In the genomic region with DNA sequence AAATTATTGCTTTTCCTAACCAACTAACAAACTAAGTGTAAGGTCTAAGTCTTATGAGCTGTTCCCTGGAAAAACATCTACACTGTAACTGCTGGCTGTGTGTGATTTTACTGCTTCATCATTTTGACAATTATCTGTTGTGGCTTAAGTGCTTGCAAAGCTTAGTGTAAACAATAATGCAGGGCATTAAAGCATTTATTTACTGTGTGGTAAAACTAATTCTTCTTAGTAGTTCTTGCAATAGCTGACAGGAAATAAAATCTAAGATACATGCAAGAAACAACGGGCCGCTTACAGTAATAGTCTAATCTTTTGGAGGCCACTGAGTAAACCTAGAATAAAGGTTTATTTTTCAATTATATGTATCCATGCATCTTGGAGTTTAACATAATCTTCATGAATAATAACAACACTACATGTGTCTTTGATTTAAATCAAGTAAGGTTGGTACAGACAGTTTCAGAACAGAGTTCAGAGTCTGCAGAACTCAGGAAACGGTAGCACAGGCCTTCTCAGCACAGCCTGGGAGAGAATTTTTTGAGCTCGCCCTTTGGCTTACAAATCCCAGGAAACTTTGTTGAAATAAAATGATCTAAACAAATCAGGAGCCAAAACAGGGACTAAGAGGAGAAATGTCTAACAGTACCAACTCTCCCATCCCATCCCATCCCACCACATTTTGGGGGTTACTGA, we compare ENCODE assay signal across 17 cellular contexts.
"Had no signal": no experiment of that assay in that cellular context is flagged by ENCODE, and none has a peak within 500 bp of the region (broad histone marks: within the 10 kb centered on the region; RNA-seq: fewer than 3 reads in every experiment).

No MANE protein-coding gene starts in this region.

- FAIRE-seq: small intestine had no signal

- ATAC-seq: heart right ventricle; left ventricle myocardium superior; mucosa of descending colon; psoas muscle; right cardiac atrium; stimulated activated naive CD8-positive, alpha-beta T cell treated with anti-CD3 and anti-CD28 coated beads, Interleukin-15, amount 100 ng/mL, for 72 hours had no signal

- H3K36me3 ChIP-seq: cardiac muscle cell, heart right ventricle, suprapubic skin had no signal

- DNase-seq: activated CD4-positive, alpha-beta T cell treated with anti-CD3 and anti-CD28 coated beads, Interleukin-2, amount 50 U/mL, for 4 hours; activated naive CD8-positive, alpha-beta T cell treated with anti-CD3 and anti-CD28 coated beads for 36 hours; amygdala; heart right ventricle; immature natural killer cell; kidney glomerular epithelial cell; left ventricle myocardium superior; mucosa of descending colon; naive B cell; psoas muscle; right cardiac atrium; small intestine; stimulated activated CD4-positive, alpha-beta T cell treated with anti-CD3 and anti-CD28 coated beads, Interleukin-4, amount 100 ng/mL, for 1 hour; stimulated activated naive CD8-positive, alpha-beta T cell treated with anti-CD3 and anti-CD28 coated beads, Interleukin-15, amount 100 ng/mL, for 72 hours had no signal

- H3K27ac ChIP-seq: cardiac muscle cell, epithelial cell of prostate, heart right ventricle, psoas muscle, suprapubic skin had no signal

- H3K9me3 ChIP-seq: heart right ventricle, mucosa of descending colon, psoas muscle, suprapubic skin had no signal

- H3K4me3 ChIP-seq: cardiac muscle cell, heart right ventricle, mucosa of descending colon, psoas muscle, suprapubic skin had no signal

- H3K4me1 ChIP-seq: heart right ventricle, psoas muscle, suprapubic skin had no signal

- H3K27me3 ChIP-seq: heart right ventricle, suprapubic skin had no signal
